ENCODE assay signal across 15 cellular contexts in the genomic region with DNA sequence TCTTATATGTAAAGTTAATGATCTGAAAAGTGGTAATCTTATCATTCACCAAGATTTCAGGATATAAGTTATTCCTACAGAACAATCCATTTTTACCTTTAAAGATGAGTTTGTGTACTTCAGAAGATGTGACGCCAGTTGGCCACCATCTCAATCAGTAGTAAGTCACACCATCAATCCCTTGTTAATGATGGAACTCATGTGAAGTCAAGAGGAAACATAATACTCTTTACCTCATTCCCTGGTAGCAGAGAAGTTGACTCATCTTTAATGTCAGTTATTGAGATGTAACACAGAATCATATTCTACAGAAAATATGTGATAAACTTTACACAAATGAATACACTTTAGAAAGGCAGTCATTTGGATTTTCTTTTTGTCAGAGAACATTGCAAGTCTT. TPM values are rescaled to one million over a fixed set of nuclear protein-coding genes. Genes with fewer than 3 reads are reported as not detected.
DNase-seq lines count a peak whose midpoint lies in the region; ATAC-seq and TF ChIP-seq lines count a peak whose summit lies in the region.
"Had no signal": no experiment of that assay in that cellular context is flagged by ENCODE, and none has a peak within 500 bp of the region (broad histone marks: within the 10 kb centered on the region; RNA-seq: fewer than 3 reads in every experiment).

No MANE protein-coding gene starts in this region.

- CTCF ChIA-PET in A673 (lab: Charles Lee) = no interaction called here
- CTCF ChIA-PET in CD8-positive, alpha-beta T cell (lab: Charles Lee) = no interaction called here

- BruUV-seq in A673 (replicated peaks; lab: Mats Ljungman, UMichigan) = no TSS peak

- no peaks in the 10 kb centered on the region for H3K36me3 ChIP-seq in A673 (ENCODE audit: insufficient read depth, low read length, poor library complexity, severe bottlenecking)
- no peaks in the 10 kb centered on the region for H3K36me3 ChIP-seq in CD8-positive, alpha-beta T cell (ENCODE audit: insufficient read depth, low read length)
- H3K36me3 ChIP-seq in OCI-LY3 (replicated peaks; ENCODE audit: low read depth, low read length) = peaks cover 70% of the 10 kb centered on the region
- no peaks in the 10 kb centered on the region for H3K36me3 ChIP-seq in brain microvascular endothelial cell (replicated peaks)

- H3K4me1 ChIP-seq in A673 (ENCODE audit: insufficient read depth, low read length, poor library complexity, severe bottlenecking) = peaks cover 12% of the 10 kb centered on the region
- H3K4me1 ChIP-seq in CD8-positive, alpha-beta T cell (ENCODE audit: insufficient read depth, low read length) = peaks cover 17% of the 10 kb centered on the region
- H3K4me1 ChIP-seq in OCI-LY3 (ENCODE audit: low read length) = peaks cover 82% of the 10 kb centered on the region
- H3K4me1 ChIP-seq: parathyroid adenoma had no signal

- POLR2A ChIA-PET in A673 (lab: Charles Lee; ENCODE audit: low non-redundant PET) = no interaction called here
- POLR2A ChIA-PET in CD8-positive, alpha-beta T cell (lab: Charles Lee) = no interaction called here

- peaks cover 88% of the 10 kb centered on the region for H3K79me2 ChIP-seq in OCI-LY3 (ENCODE audit: low read length)
- H3K79me2 ChIP-seq: parathyroid adenoma had no signal

- no peak overlapping the region for H2AFZ ChIP-seq in OCI-LY3 (ENCODE audit: low read depth, low read length)
- H2AFZ ChIP-seq: parathyroid adenoma had no signal

- H3K27me3 Mint-ChIP-seq in CD8-positive, alpha-beta T cell (ENCODE audit: low read depth) = no peaks in the 10 kb centered on the region

- H3K9me3 ChIP-seq in A673 (ENCODE audit: low read depth, low read length, poor library complexity, severe bottlenecking) = no peaks in the 10 kb centered on the region
- no peaks in the 10 kb centered on the region for H3K9me3 ChIP-seq in CD8-positive, alpha-beta T cell (ENCODE audit: low read length)
- H3K9me3 ChIP-seq in OCI-LY3 (ENCODE audit: insufficient read depth, low read length) = no peaks in the 10 kb centered on the region
- H3K9me3 ChIP-seq: heart left ventricle, mucosa of descending colon, SJCRH30 had no signal

- peak overlapping the region; percentile 100 for H3K9ac ChIP-seq in OCI-LY3 (ENCODE audit: low read length)
- H3K9ac ChIP-seq: parathyroid adenoma had no signal

- H3K4me2 ChIP-seq in OCI-LY3 (ENCODE audit: low read length) = peak overlapping the region; percentile 94

- H3K4me3 ChIP-seq in A673 (ENCODE audit: low read depth, low read length, poor library complexity, severe bottlenecking) (no peak overlapping the region), OCI-LY3 (ENCODE audit: low read length) (peak overlapping the region; percentile 94), brain microvascular endothelial cell (ENCODE audit: low read depth, low read length) (no peak overlapping the region)
- H3K4me3 ChIP-seq in CD8-positive, alpha-beta T cell (ENCODE audit: low read depth, low read length) = no peak overlapping the region
- H3K4me3 ChIP-seq: mucosa of descending colon, SJCRH30, skin epidermis had no signal

- H3K36me3 Mint-ChIP-seq in CD8-positive, alpha-beta T cell = no peaks in the 10 kb centered on the region

- no peak for TF ChIP-seq CTCF in A673 (conservative IDR thresholded peaks at IDR 0.05; ENCODE audit: low read depth, low read length)
- TF ChIP-seq CTCF in CD8-positive, alpha-beta T cell (IDR thresholded peaks at IDR 0.05) = no peak
- TF ChIP-seq CTCF in OCI-LY3 (IDR thresholded peaks at IDR 0.05; ENCODE audit: low read depth, low read length) = no peak
- no peak for TF ChIP-seq CTCF in brain microvascular endothelial cell (IDR thresholded peaks at IDR 0.05; ENCODE audit: low read depth, low read length, missing control alignments)

- no peak overlapping the region for H3K4me3 Mint-ChIP-seq in CD8-positive, alpha-beta T cell

- H3K27me3 ChIP-seq in A673 (replicated peaks; ENCODE audit: insufficient read depth, low read depth, low read length, poor library complexity) (no peaks in the 10 kb centered on the region), OCI-LY3 (ENCODE audit: low read depth, low read length) (no peaks in the 10 kb centered on the region), brain microvascular endothelial cell (replicated peaks) (no peaks in the 10 kb centered on the region)
- no peaks in the 10 kb centered on the region for H3K27me3 ChIP-seq in CD8-positive, alpha-beta T cell (ENCODE audit: insufficient read depth, low read length)
- H3K27me3 ChIP-seq: heart left ventricle, SJCRH30 had no signal

- peak; percentile 10 for DNase-seq in A673 (ENCODE audit: low spot score)
- no peak for DNase-seq in CD8-positive, alpha-beta T cell
- no peak for DNase-seq in brain microvascular endothelial cell
- DNase-seq in hippocampal formation (lab: John Stamatoyannopoulos, UW) = no peak
- DNase-seq in NCI-H510A treated with DMSO at 0.1 percent for 48 hours (lab: John Stamatoyannopoulos, UW) = no peak
- no peak for DNase-seq in occipital lobe (lab: John Stamatoyannopoulos, UW)
- DNase-seq: amniotic stem cell, heart left ventricle, mucosa of descending colon, NCI-H1092, SJCRH30 had no signal

- H3K27ac Mint-ChIP-seq in CD8-positive, alpha-beta T cell = peak overlapping the region; percentile 6

- intact Hi-C loops in A673 (cut with micrococcal nuclease; ENCODE audit: unreplicated experiment) = no loop called here
- intact Hi-C loops in CD8-positive, alpha-beta T cell (cut with DNase I, micrococcal nuclease) = loop anchor here in 1 of 2 experiments (2.0 kb wide), 1 partner anchor 148 kb away; no protein-coding TSS in a partner anchor

- no peak for ATAC-seq in CD8-positive, alpha-beta T cell
- no peak for ATAC-seq in GM19463 (IDR thresholded peaks at IDR 0.05; ENCODE audit: unreplicated experiment)
- ATAC-seq: mucosa of descending colon had no signal

- H3K4me1 Mint-ChIP-seq in CD8-positive, alpha-beta T cell (ENCODE audit: low read depth) = peaks cover 70% of the 10 kb centered on the region

- in situ Hi-C loops in brain microvascular endothelial cell (cut with HindIII; ENCODE audit: low pct_ligation_motif_present, low sequenced_read_pairs) = no loop called here

- no peak overlapping the region for H3K27ac ChIP-seq in A673 (ENCODE audit: low read depth, low read length, poor library complexity, severe bottlenecking)
- no peak overlapping the region for H3K27ac ChIP-seq in CD8-positive, alpha-beta T cell (ENCODE audit: low read depth, low read length)
- H3K27ac ChIP-seq in OCI-LY3 (ENCODE audit: low read length) = peak overlapping the region; percentile 98
- peak overlapping the region; percentile 64 for H3K27ac ChIP-seq in brain microvascular endothelial cell
- H3K27ac ChIP-seq: parathyroid adenoma, SJCRH30 had no signal

- peaks cover 40% of the 10 kb centered on the region for H4K20me1 ChIP-seq in OCI-LY3 (ENCODE audit: insufficient read depth, low read length)

- H3K9me3 Mint-ChIP-seq in CD8-positive, alpha-beta T cell = no peaks in the 10 kb centered on the region

RNA-seq across cellular contexts. Expression of gene MRPL39, which starts 38.2 kb away (rescaled TPM):
- total RNA-seq in A673 (2021) = 57.1 and 57.6 TPM in 2 replicates
- total RNA-seq in CD8-positive, alpha-beta T cell = 10 to 100 TPM; 13.8 to 17.4 TPM
- 32.3 TPM for total RNA-seq in occipital lobe

Comparison
In these comparisons a context has a peak if more than half of its experiments do, and no peak if none do; other contexts are left out.
1. H3K27ac ChIP-seq: peak in OCI-LY3 (single experiment) and brain microvascular endothelial cell (single experiment); none in A673 (single experiment) and CD8-positive, alpha-beta T cell (single experiment).